Comparison of ENCODE assay signal across 9 cellular contexts in the genomic region with DNA sequence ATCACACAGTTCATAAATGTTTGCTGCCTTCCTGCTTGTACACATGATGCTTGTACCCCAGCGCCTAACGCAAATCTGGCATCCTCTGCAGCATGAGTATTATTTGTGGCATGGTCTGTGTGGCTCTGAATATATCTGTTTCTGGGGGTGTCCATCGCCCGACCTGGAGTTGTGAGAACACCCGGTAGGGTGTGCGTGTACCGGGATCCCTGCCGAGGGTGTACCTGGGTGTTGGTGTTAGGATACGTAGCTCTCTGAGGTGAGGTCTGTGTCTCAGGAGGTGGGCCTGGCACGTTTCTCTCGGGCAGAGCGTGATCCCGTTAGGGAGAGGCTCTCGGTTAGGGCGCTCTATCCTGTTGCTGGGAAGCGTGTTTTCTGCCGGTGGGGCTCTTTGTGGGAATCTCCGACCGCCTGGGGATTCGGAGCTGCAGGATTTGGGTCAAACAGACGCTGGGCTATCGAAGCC. TPM values are rescaled to one million over a fixed set of nuclear protein-coding genes. Genes with fewer than 3 reads are reported as not detected.
DNase-seq lines count a peak whose midpoint lies in the region; ATAC-seq and TF ChIP-seq lines count a peak whose summit lies in the region.
"Had no signal": no experiment of that assay in that cellular context is flagged by ENCODE, and none has a peak within 500 bp of the region (broad histone marks: within the 10 kb centered on the region; RNA-seq: fewer than 3 reads in every experiment).

No MANE protein-coding gene starts in this region.

- H3K4me1 ChIP-seq in sigmoid colon = peaks cover 0 to 23% (median 16%) of the 10 kb centered on the region in 4 donors

- H3K27me3 Mint-ChIP-seq in activated CD4-positive, alpha-beta T cell treated with anti-CD3 and anti-CD28 coated beads for 36 hours = no peaks in the 10 kb centered on the region
- peaks cover 5% of the 10 kb centered on the region for H3K27me3 Mint-ChIP-seq in T-helper 17 cell

- H3K4me3 ChIP-seq in sigmoid colon = peak overlapping the region; percentile 47 to 62 (median 60)

- no peaks in the 10 kb centered on the region for H3K36me3 ChIP-seq in sigmoid colon

- H3K27me3 ChIP-seq in sigmoid colon = no peaks in the 10 kb centered on the region

- H3K27ac ChIP-seq in sigmoid colon = peak overlapping the region; percentile 82 to 94 (median 88)

- ATAC-seq in activated CD4-positive, alpha-beta T cell treated with anti-CD3 and anti-CD28 coated beads for 36 hours = no peak
- ATAC-seq in T-helper 17 cell (no peak), HG03135 (IDR thresholded peaks at IDR 0.05; ENCODE audit: unreplicated experiment) (no peak), HG03432 (IDR thresholded peaks at IDR 0.05; ENCODE audit: unreplicated experiment) (no peak)

- DNase-seq in activated CD4-positive, alpha-beta T cell treated with anti-CD3 and anti-CD28 coated beads for 36 hours = no peak
- DNase-seq in activated CD4-positive, alpha-beta T cell treated with anti-CD3 and anti-CD28 coated beads, Interleukin-2, amount 50 U/mL, for 1 hour = no peak
- DNase-seq in T-helper 17 cell (no peak), cardiac septum (ENCODE audit: low spot score) (peak; percentile 76), sigmoid colon (no peak)
- no peak for DNase-seq in activated effector memory CD4-positive, alpha-beta T cell treated with anti-CD3 and anti-CD28 coated beads, Interleukin-2, amount 50 U/mL, for 16 hours
- DNase-seq: DND-41 had no signal

- CTCF ChIA-PET in activated CD4-positive, alpha-beta T cell treated with anti-CD3 and anti-CD28 coated beads for 36 hours (lab: Charles Lee) = interaction anchor here (0.6 kb wide), 1 partner anchor 404 kb away, joined by 3 read pairs; no protein-coding TSS in a partner anchor

- no peak for TF ChIP-seq EP300 in sigmoid colon (IDR thresholded peaks at IDR 0.05)

- H3K36me3 Mint-ChIP-seq in activated CD4-positive, alpha-beta T cell treated with anti-CD3 and anti-CD28 coated beads for 36 hours (ENCODE audit: low read depth) = no peaks in the 10 kb centered on the region
- peaks cover 6% of the 10 kb centered on the region for H3K36me3 Mint-ChIP-seq in T-helper 17 cell (ENCODE audit: low read depth)

- no peak for TF ChIP-seq POLR2A in sigmoid colon (IDR thresholded peaks at IDR 0.05)

- peak overlapping the region; percentile 22 for H3K27ac Mint-ChIP-seq in activated CD4-positive, alpha-beta T cell treated with anti-CD3 and anti-CD28 coated beads for 36 hours
- H3K27ac Mint-ChIP-seq in T-helper 17 cell = peak overlapping the region; percentile 93

- POLR2A ChIA-PET in activated CD4-positive, alpha-beta T cell treated with anti-CD3 and anti-CD28 coated beads for 36 hours (lab: Charles Lee) = no interaction called here

- TF ChIP-seq CTCF in sigmoid colon (IDR thresholded peaks at IDR 0.05) = no peak

- WGBS in sigmoid colon, 2 donors = 10 to 57% methylated on average over 22 of the region's 22 CpGs

- no peaks in the 10 kb centered on the region for H3K9me3 Mint-ChIP-seq in activated CD4-positive, alpha-beta T cell treated with anti-CD3 and anti-CD28 coated beads for 36 hours (ENCODE audit: low read depth)

- peaks cover 19% of the 10 kb centered on the region for H3K4me1 Mint-ChIP-seq in activated CD4-positive, alpha-beta T cell treated with anti-CD3 and anti-CD28 coated beads for 36 hours
- H3K4me1 Mint-ChIP-seq in T-helper 17 cell = peaks cover 23% of the 10 kb centered on the region

- intact Hi-C loops in activated CD4-positive, alpha-beta T cell treated with anti-CD3 and anti-CD28 coated beads for 36 hours (cut with DNase I, micrococcal nuclease) = loop anchor here in 1 of 2 experiments (2.0 kb wide), 1 partner anchor 42 kb away; no protein-coding TSS in a partner anchor
- intact Hi-C loops in cardiac septum (cut with DNase I) = no loop called here
- intact Hi-C loops in sigmoid colon (cut with DNase I) = loop anchor here (5.0 kb wide), 1 partner anchor 111 kb away; no protein-coding TSS in a partner anchor

- H3K4me3 Mint-ChIP-seq in activated CD4-positive, alpha-beta T cell treated with anti-CD3 and anti-CD28 coated beads for 36 hours = peak overlapping the region; percentile 71
- H3K4me3 Mint-ChIP-seq in T-helper 17 cell = peak overlapping the region; percentile 66

- H3K9me3 ChIP-seq in T-helper 17 cell (ENCODE audit: control insufficient read depth, low read length, poor library complexity, severe bottlenecking) (no peaks in the 10 kb centered on the region), sigmoid colon (no peaks in the 10 kb centered on the region)

RNA-seq across cellular contexts. Expression of gene CDC20, which starts 10.4 kb away (rescaled TPM):
- total RNA-seq in activated CD4-positive, alpha-beta T cell treated with anti-CD3 and anti-CD28 coated beads for 36 hours = 100 to 1,000 TPM; 158 to 163 TPM
- under 1 TPM; 0.65 to 0.97 TPM for total RNA-seq in T-helper 17 cell
- total RNA-seq in cardiac septum = 0.78 TPM
- 1 to 10 TPM in 2 of 4 donors, under 1 TPM in 2; 0.66 to 3.4 (median 1.2) TPM for total RNA-seq in sigmoid colon
- polyA plus RNA-seq in sigmoid colon = 10 to 100 TPM; 11.4 to 65.7 (median 17.1) TPM

RNA-seq across cellular contexts. Expression of gene MPL, which starts 10.8 kb away (rescaled TPM):
- not detected for total RNA-seq in activated CD4-positive, alpha-beta T cell treated with anti-CD3 and anti-CD28 coated beads for 36 hours
- total RNA-seq in T-helper 17 cell (10 to 100 TPM in 1 of 2 donors, under 1 TPM in 1; 0.94 to 16.6 TPM), cardiac septum (1.6 TPM), sigmoid colon (not detected)
- not detected for polyA plus RNA-seq in sigmoid colon

RNA-seq across cellular contexts. Expression of gene ELOVL1, which starts 19.4 kb away (rescaled TPM):
- 10 to 100 TPM; 56.0 to 72.1 TPM for total RNA-seq in activated CD4-positive, alpha-beta T cell treated with anti-CD3 and anti-CD28 coated beads for 36 hours
- total RNA-seq in T-helper 17 cell (10 to 100 TPM; 32.3 to 36.9 TPM), cardiac septum (37.8 TPM), sigmoid colon (10 to 100 TPM; 26.8 to 39.6 (median 29.5) TPM)
- 100 to 1,000 TPM in 1 of 3 donors, 10 to 100 TPM in 2; 43.2 to 155 (median 63.6) TPM for polyA plus RNA-seq in sigmoid colon

RNA-seq across cellular contexts. Expression of gene MED8, which starts 41.2 kb away (rescaled TPM):
- total RNA-seq in activated CD4-positive, alpha-beta T cell treated with anti-CD3 and anti-CD28 coated beads for 36 hours = 10 to 100 TPM; 32.3 to 36.6 TPM
- total RNA-seq in T-helper 17 cell = 10 to 100 TPM; 13.7 to 16.4 TPM
- total RNA-seq in cardiac septum = 17.9 TPM
- total RNA-seq in sigmoid colon = 10 to 100 TPM; 25.3 to 33.4 (median 29.6) TPM
- 10 to 100 TPM; 34.2 to 43.9 (median 36.6) TPM for polyA plus RNA-seq in sigmoid colon

RNA-seq across cellular contexts. Expression of gene SZT2, which starts 41.3 kb away (rescaled TPM):
- total RNA-seq in activated CD4-positive, alpha-beta T cell treated with anti-CD3 and anti-CD28 coated beads for 36 hours = 10 to 100 TPM; 33.6 to 36.3 TPM
- 10 to 100 TPM; 87.0 to 92.1 TPM for total RNA-seq in T-helper 17 cell
- 35.7 TPM for total RNA-seq in cardiac septum
- total RNA-seq in sigmoid colon = 10 to 100 TPM; 19.1 to 47.4 (median 25.2) TPM
- polyA plus RNA-seq in sigmoid colon = 10 to 100 TPM in 1 of 3 donors, 1 to 10 TPM in 2; 4.6 to 39.2 (median 4.8) TPM

Comparison
In these comparisons a context has a peak if more than half of its experiments do, and no peak if none do; other contexts are left out.
1. RNA of gene CDC20, which starts 10.4 kb away (total RNA-seq): 158 to 163 TPM in activated CD4-positive, alpha-beta T cell treated with anti-CD3 and anti-CD28 coated beads for 36 hours; 0.66 to 3.4 TPM in sigmoid colon, 0.65 to 0.97 TPM in T-helper 17 cell and 0.78 TPM in cardiac septum (single experiment); every median in the first group is over 10 times any median in the second.